8 cellular contexts compared by ENCODE assay signal in genomic region chrX:109485470-109486340, GRCh38. TPM values are rescaled to one million over a fixed set of nuclear protein-coding genes. Genes with fewer than 3 reads are reported as not detected.
A peak's percentile ranks its signal among the peaks of the same experiment; 100 is the strongest.
DNase-seq lines count a peak whose midpoint lies in the region; ATAC-seq and TF ChIP-seq lines count a peak whose summit lies in the region.

No MANE protein-coding gene starts in this region.

- no peaks in the 10 kb centered on the region for H3K4me1 Mint-ChIP-seq in activated T-helper 1 cell treated with anti-CD3 and anti-CD28 coated beads, Interleukin-12 subunit alpha, Interleukin-12 subunit beta, Interleukin-2, Interleukin-4 antibody, amounts not matched to agents 30 ng/mL and 10 ng/mL and 1 ng/mL, durations not matched to agents 14 hours and 24 hours and 36 hours (ENCODE audit: low read depth)

- TF ChIP-seq CTCF in Peyer's patch (IDR thresholded peaks at IDR 0.05): peak; percentile 68 to 96 (median 88)
- peak; percentile 85 for TF ChIP-seq CTCF in foreskin fibroblast (IDR thresholded peaks at IDR 0.05; ENCODE audit: low read depth, low read length)
- TF ChIP-seq CTCF in osteoblast (IDR thresholded peaks at IDR 0.05; ENCODE audit: extremely low read depth, low read depth, low read length): peak; percentile 100
- peak; percentile 81 to 98 (median 87) for TF ChIP-seq CTCF in upper lobe of left lung (IDR thresholded peaks at IDR 0.05)

- no peaks in the 10 kb centered on the region for H3K79me2 ChIP-seq in osteoblast (ENCODE audit: insufficient read depth, low read length)

- intact Hi-C loops in activated T-helper 1 cell treated with anti-CD3 and anti-CD28 coated beads, Interleukin-12 subunit alpha, Interleukin-12 subunit beta, Interleukin-2, Interleukin-4 antibody, amounts not matched to agents 30 ng/mL and 10 ng/mL and 1 ng/mL, durations not matched to agents 14 hours and 24 hours and 36 hours (cut with micrococcal nuclease): loop anchor here (1.0 to 10.0 kb wide), 5 partner anchors 150 to 659 kb away; no protein-coding TSS in a partner anchor

- H3K9me3 ChIP-seq in Peyer's patch (no peaks in the 10 kb centered on the region), osteoblast (ENCODE audit: low read depth, low read length) (no peaks in the 10 kb centered on the region), upper lobe of left lung (no peaks in the 10 kb centered on the region)

- H3K27ac Mint-ChIP-seq in activated T-helper 1 cell treated with anti-CD3 and anti-CD28 coated beads, Interleukin-12 subunit alpha, Interleukin-12 subunit beta, Interleukin-2, Interleukin-4 antibody, amounts not matched to agents 30 ng/mL and 10 ng/mL and 1 ng/mL, durations not matched to agents 14 hours and 24 hours and 36 hours: no peak overlapping the region

- H3K27me3 Mint-ChIP-seq in activated T-helper 1 cell treated with anti-CD3 and anti-CD28 coated beads, Interleukin-12 subunit alpha, Interleukin-12 subunit beta, Interleukin-2, Interleukin-4 antibody, amounts not matched to agents 30 ng/mL and 10 ng/mL and 1 ng/mL, durations not matched to agents 14 hours and 24 hours and 36 hours (ENCODE audit: insufficient read depth): no peaks in the 10 kb centered on the region

- TF ChIP-seq POLR2A in Peyer's patch (IDR thresholded peaks at IDR 0.05): peak in 1 of 2 donors; percentile 9
- no peak for TF ChIP-seq POLR2A in upper lobe of left lung (IDR thresholded peaks at IDR 0.05)

- H3K36me3 ChIP-seq in Peyer's patch: no peaks in the 10 kb centered on the region
- no peaks in the 10 kb centered on the region for H3K36me3 ChIP-seq in osteoblast (ENCODE audit: insufficient read depth, low read length)
- H3K36me3 ChIP-seq in upper lobe of left lung: no peaks in the 10 kb centered on the region

- H3K36me3 Mint-ChIP-seq in activated T-helper 1 cell treated with anti-CD3 and anti-CD28 coated beads, Interleukin-12 subunit alpha, Interleukin-12 subunit beta, Interleukin-2, Interleukin-4 antibody, amounts not matched to agents 30 ng/mL and 10 ng/mL and 1 ng/mL, durations not matched to agents 14 hours and 24 hours and 36 hours (ENCODE audit: low read depth): no peaks in the 10 kb centered on the region

- H3K27me3 ChIP-seq in Peyer's patch (no peaks in the 10 kb centered on the region), osteoblast (ENCODE audit: insufficient read depth, low read length) (peaks cover 35% of the 10 kb centered on the region), upper lobe of left lung (no peaks in the 10 kb centered on the region)

- H2AFZ ChIP-seq in osteoblast (ENCODE audit: low read length): no peak overlapping the region

- peak; percentile 62 for ATAC-seq in GM19035 (IDR thresholded peaks at IDR 0.05; ENCODE audit: unreplicated experiment)
- peak; percentile 75 to 80 for ATAC-seq in upper lobe of left lung (ENCODE audit: low FRiP score in 2 of 2)

- no peaks in the 10 kb centered on the region for H3K4me1 ChIP-seq in Peyer's patch
- H3K4me1 ChIP-seq in osteoblast (ENCODE audit: insufficient read depth, low read length): no peaks in the 10 kb centered on the region
- H3K4me1 ChIP-seq in upper lobe of left lung: no peaks in the 10 kb centered on the region

- TF ChIP-seq EP300 in upper lobe of left lung (IDR thresholded peaks at IDR 0.05): no peak

- no peak overlapping the region for H3K4me2 ChIP-seq in osteoblast (ENCODE audit: insufficient read depth, low read length)

- peak in 9 of 14 donors; percentile 3 to 37 (median 26) for DNase-seq in C1 segment of cervical spinal cord (lab: John Stamatoyannopoulos, UW)
- peak; percentile 45 for DNase-seq in Jurkat, Clone E6-1 (ENCODE audit: low read depth, low spot score)
- DNase-seq in Peyer's patch: peak; percentile 42 to 82 (median 63)
- DNase-seq in activated T-helper 1 cell treated with anti-CD3 and anti-CD28 coated beads, Interleukin-12 subunit alpha, Interleukin-12 subunit beta, Interleukin-2, Interleukin-4 antibody, amounts not matched to agents 30 ng/mL and 10 ng/mL and 1 ng/mL, durations not matched to agents 14 hours and 24 hours and 36 hours (ENCODE audit: low spot score): peak; percentile 29
- DNase-seq in foreskin fibroblast: peak; percentile 26 to 75
- DNase-seq in osteoblast (ENCODE audit: insufficient read length, low spot score, missing footprints): no peak
- DNase-seq in upper lobe of left lung: peak in 1 of 2 donors; percentile 68

- H3K27ac ChIP-seq in Peyer's patch (no peak overlapping the region), osteoblast (ENCODE audit: low read depth, low read length) (no peak overlapping the region), upper lobe of left lung (no peak overlapping the region)

- H3K4me3 ChIP-seq in Jurkat, Clone E6-1 (ENCODE audit: low read length): no peak overlapping the region
- H3K4me3 ChIP-seq in Peyer's patch: no peak overlapping the region
- H3K4me3 ChIP-seq in foreskin fibroblast (ENCODE audit: low read depth in 1 of 2, low read length in 2 of 2): no peak overlapping the region
- H3K4me3 ChIP-seq in osteoblast (ENCODE audit: insufficient read depth, low read length): no peak overlapping the region
- no peak overlapping the region for H3K4me3 ChIP-seq in upper lobe of left lung

- no peaks in the 10 kb centered on the region for H3K9me3 Mint-ChIP-seq in activated T-helper 1 cell treated with anti-CD3 and anti-CD28 coated beads, Interleukin-12 subunit alpha, Interleukin-12 subunit beta, Interleukin-2, Interleukin-4 antibody, amounts not matched to agents 30 ng/mL and 10 ng/mL and 1 ng/mL, durations not matched to agents 14 hours and 24 hours and 36 hours

- H3K4me3 Mint-ChIP-seq in activated T-helper 1 cell treated with anti-CD3 and anti-CD28 coated beads, Interleukin-12 subunit alpha, Interleukin-12 subunit beta, Interleukin-2, Interleukin-4 antibody, amounts not matched to agents 30 ng/mL and 10 ng/mL and 1 ng/mL, durations not matched to agents 14 hours and 24 hours and 36 hours: no peak overlapping the region

- 11 to 14% methylated on average over 9 of the region's 9 CpGs for WGBS in upper lobe of left lung, 2 donors

- H4K20me1 ChIP-seq in osteoblast (ENCODE audit: insufficient read depth, low read length): no peaks in the 10 kb centered on the region

RNA-seq across cellular contexts. Expression of gene GUCY2F, which starts 3.8 kb away (rescaled TPM):
- not detected for polyA plus RNA-seq in Jurkat, Clone E6-1 (2012; ENCODE audit: insufficient read depth, insufficient read length)
- total RNA-seq in Peyer's patch: not detected
- not detected in 2 replicates for total RNA-seq in activated T-helper 1 cell treated with anti-CD3 and anti-CD28 coated beads, Interleukin-12 subunit alpha, Interleukin-12 subunit beta, Interleukin-2, Interleukin-4 antibody, amounts not matched to agents 30 ng/mL and 10 ng/mL and 1 ng/mL, durations not matched to agents 14 hours and 24 hours and 36 hours
- under 0.01 TPM in 1 of 2 replicates, not detected in the other for total RNA-seq in osteoblast
- total RNA-seq in upper lobe of left lung: under 1 TPM in 1 of 6 donors, not detected in 5; 0.10 TPM

RNA-seq across cellular contexts. Expression of gene NXT2, which starts 50.9 kb away (rescaled TPM):
- 12.0 TPM for polyA plus RNA-seq in Jurkat, Clone E6-1 (2012; ENCODE audit: insufficient read depth, insufficient read length)
- total RNA-seq in Peyer's patch (10 to 100 TPM in 2 of 4 donors, 1 to 10 TPM in 2; 4.0 to 13.2 (median 8.0) TPM), osteoblast (10.6 and 10.9 TPM in 2 replicates), upper lobe of left lung (10 to 100 TPM in 1 of 6 donors, 1 to 10 TPM in 5; 2.1 to 10.7 (median 7.8) TPM)
- total RNA-seq in activated T-helper 1 cell treated with anti-CD3 and anti-CD28 coated beads, Interleukin-12 subunit alpha, Interleukin-12 subunit beta, Interleukin-2, Interleukin-4 antibody, amounts not matched to agents 30 ng/mL and 10 ng/mL and 1 ng/mL, durations not matched to agents 14 hours and 24 hours and 36 hours: 10.3 and 11.8 TPM in 2 replicates
